9 cellular contexts compared by ENCODE assay signal in genomic region chr14:105193916-105194782, GRCh38. TPM values are rescaled to one million over a fixed set of nuclear protein-coding genes. Genes with fewer than 3 reads are reported as not detected.
DNase-seq lines count a peak whose midpoint lies in the region; ATAC-seq and TF ChIP-seq lines count a peak whose summit lies in the region.
"Had no signal": no experiment of that assay in that cellular context is flagged by ENCODE, and none has a peak within 500 bp of the region (broad histone marks: within the 10 kb centered on the region; RNA-seq: fewer than 3 reads in every experiment).

No MANE protein-coding gene starts in this region.

- H3K27me3 Mint-ChIP-seq in activated T-cell treated with anti-CD3 and anti-CD28 coated beads, Interleukin-2, amount 50 U/mL, for 24 hours, result peaks cover 42% of the 10 kb centered on the region
- H3K27me3 Mint-ChIP-seq in stimulated activated naive CD8-positive, alpha-beta T cell treated with anti-CD3 and anti-CD28 coated beads, Interleukin-15, amount 100 ng/mL, for 72 hours, result peaks cover 52% of the 10 kb centered on the region

- H3K36me3 Mint-ChIP-seq in activated T-cell treated with anti-CD3 and anti-CD28 coated beads, Interleukin-2, amount 50 U/mL, for 24 hours (ENCODE audit: low read depth), result no peaks in the 10 kb centered on the region

- TF ChIP-seq CTCF in tibial nerve (IDR thresholded peaks at IDR 0.05), result no peak

- H3K4me1 ChIP-seq in tibial nerve, result peaks cover 0 to 48% (median 20%) of the 10 kb centered on the region in 4 donors

- peak; percentile 48 for DNase-seq in activated T-cell treated with anti-CD3 and anti-CD28 coated beads, Interleukin-2, amount 50 U/mL, for 24 hours
- DNase-seq in activated T-cell treated with anti-CD3 and anti-CD28 coated beads, Interleukin-2, amount 50 U/mL, for 48 hours, result no peak
- DNase-seq in NCI-H748 (lab: John Stamatoyannopoulos, UW; ENCODE audit: unreplicated experiment), result peak; percentile 74
- DNase-seq in caudate nucleus (lab: John Stamatoyannopoulos, UW), result peak in 19 of 61 donors; percentile 13 to 58 (median 33)
- DNase-seq in stimulated activated naive CD8-positive, alpha-beta T cell treated with anti-CD3 and anti-CD28 coated beads, Interleukin-15, amount 100 ng/mL, for 72 hours, result peak in 1 of 2 donors; percentile 39
- no peak for DNase-seq in tibial nerve (ENCODE audit: low spot score in 2 of 2)
- DNase-seq in NCI-H446 (lab: John Stamatoyannopoulos, UW), result no peak
- no peak for DNase-seq in GM19238 (ENCODE audit: insufficient read length, low spot score)

- H3K27me3 ChIP-seq in tibial nerve, result peaks cover 0 to 90% of the 10 kb centered on the region in 2 donors

- TF ChIP-seq EP300 in tibial nerve (IDR thresholded peaks at IDR 0.05), result no peak

- H3K4me3 Mint-ChIP-seq in activated T-cell treated with anti-CD3 and anti-CD28 coated beads, Interleukin-2, amount 50 U/mL, for 24 hours, result no peak overlapping the region
- peak overlapping the region; percentile 12 to 55 for H3K4me3 Mint-ChIP-seq in stimulated activated naive CD8-positive, alpha-beta T cell treated with anti-CD3 and anti-CD28 coated beads, Interleukin-15, amount 100 ng/mL, for 72 hours

- H3K27ac ChIP-seq in caudate nucleus (ENCODE audit: low read depth, low read length) (peak overlapping the region; percentile 24), tibial nerve (peak overlapping the region in 1 of 4 donors; percentile 47)
- H3K27ac ChIP-seq: epithelial cell of prostate had no signal

- H3K4me3 ChIP-seq in tibial nerve, result no peak overlapping the region

- no peaks in the 10 kb centered on the region for H3K9me3 Mint-ChIP-seq in activated T-cell treated with anti-CD3 and anti-CD28 coated beads, Interleukin-2, amount 50 U/mL, for 24 hours
- no peaks in the 10 kb centered on the region for H3K9me3 Mint-ChIP-seq in stimulated activated naive CD8-positive, alpha-beta T cell treated with anti-CD3 and anti-CD28 coated beads, Interleukin-15, amount 100 ng/mL, for 72 hours

- H3K9me3 ChIP-seq in tibial nerve, result no peaks in the 10 kb centered on the region

- H3K27ac Mint-ChIP-seq in activated T-cell treated with anti-CD3 and anti-CD28 coated beads, Interleukin-2, amount 50 U/mL, for 24 hours, result no peak overlapping the region
- H3K27ac Mint-ChIP-seq in stimulated activated naive CD8-positive, alpha-beta T cell treated with anti-CD3 and anti-CD28 coated beads, Interleukin-15, amount 100 ng/mL, for 72 hours, result no peak overlapping the region

- no peak for TF ChIP-seq POLR2A in tibial nerve (IDR thresholded peaks at IDR 0.05)

- H3K4me1 Mint-ChIP-seq in activated T-cell treated with anti-CD3 and anti-CD28 coated beads, Interleukin-2, amount 50 U/mL, for 24 hours (ENCODE audit: low read depth), result peaks cover 36% of the 10 kb centered on the region
- peaks cover 53% of the 10 kb centered on the region for H3K4me1 Mint-ChIP-seq in stimulated activated naive CD8-positive, alpha-beta T cell treated with anti-CD3 and anti-CD28 coated beads, Interleukin-15, amount 100 ng/mL, for 72 hours

- 38 to 41% methylated on average over 17 of the region's 17 CpGs for WGBS in tibial nerve, 2 donors

- peak; percentile 32 for ATAC-seq in stimulated activated naive CD8-positive, alpha-beta T cell treated with anti-CD3 and anti-CD28 coated beads, Interleukin-15, amount 100 ng/mL, for 72 hours

- no peaks in the 10 kb centered on the region for H3K36me3 ChIP-seq in tibial nerve

RNA-seq across cellular contexts. Expression of gene NUDT14, which starts 13.0 kb away (rescaled TPM):
- 1 to 10 TPM in 2 of 4 donors, under 1 TPM in 2; 0.66 to 2.7 (median 1.8) TPM for total RNA-seq in tibial nerve

RNA-seq across cellular contexts. Expression of gene JAG2, which starts 25.6 kb away (rescaled TPM):
- 10 to 100 TPM in 3 of 4 donors, 1 to 10 TPM in 1; 7.4 to 13.8 (median 12.8) TPM for total RNA-seq in tibial nerve

RNA-seq across cellular contexts. Expression of gene BTBD6, which starts 54.2 kb away (rescaled TPM):
- 10 to 100 TPM; 53.7 to 61.2 (median 53.9) TPM for total RNA-seq in tibial nerve

Comparison
In these comparisons a context has a peak if more than half of its experiments do, and no peak if none do; other contexts are left out.
1. DNase-seq: peak in activated T-cell treated with anti-CD3 and anti-CD28 coated beads, Interleukin-2, amount 50 U/mL, for 24 hours (single experiment) and NCI-H748 (single experiment); none in activated T-cell treated with anti-CD3 and anti-CD28 coated beads, Interleukin-2, amount 50 U/mL, for 48 hours (0 of 2), tibial nerve (0 of 2), NCI-H446 (0 of 2) and GM19238 (single experiment).